Comparison of ENCODE assay signal across 19 cellular contexts in genomic region chr18:62942578-62942977, GRCh38.
A peak's percentile ranks its signal among the peaks of the same experiment; 100 is the strongest.
DNase-seq lines count a peak whose midpoint lies in the region; ATAC-seq, FAIRE-seq and TF ChIP-seq lines count a peak whose summit lies in the region.
"Had no signal": no experiment of that assay in that cellular context is flagged by ENCODE, and none has a peak within 500 bp of the region (broad histone marks: within the 10 kb centered on the region; RNA-seq: fewer than 3 reads in every experiment).

No MANE protein-coding gene starts in this region.

- H3K36me3 ChIP-seq in pancreas = peaks cover 0 to 11% (median 0%) of the 10 kb centered on the region in 3 donors

- TF ChIP-seq CTCF in epithelial cell of esophagus (IDR thresholded peaks at IDR 0.05; ENCODE audit: insufficient read depth, low read depth, low read length, missing control alignments) = no peak
- TF ChIP-seq CTCF in pancreas (IDR thresholded peaks at IDR 0.05) = no peak

- no peak for FAIRE-seq in pancreas (lab: Jason Lieb, UNC)
- FAIRE-seq: GM18507 had no signal

- peak overlapping the region in 2 of 4 donors; percentile 33 to 34 for H3K27ac ChIP-seq in pancreas
- H3K27ac ChIP-seq: Peyer's patch had no signal

- ATAC-seq in pancreas (peak in 3 of 4 donors; percentile 48 to 65 (median 63)), HG03342 (IDR thresholded peaks at IDR 0.05; ENCODE audit: unreplicated experiment) (no peak)
- ATAC-seq: GM23338, HCT116 had no signal

- peak; percentile 56 for DNase-seq in COLO829 (ENCODE audit: low spot score)
- DNase-seq in NCI-H1694 treated with DMSO at 0.1 percent for 48 hours (lab: John Stamatoyannopoulos, UW) = peak; percentile 18
- DNase-seq in epithelial cell of esophagus (ENCODE audit: low read depth) = peak; percentile 93
- DNase-seq in pancreas = no peak
- no peak for DNase-seq in 8988T
- DNase-seq in stimulated activated CD4-positive, alpha-beta T cell treated with anti-CD3 and anti-CD28 coated beads, Interleukin-2, amount 100 ng/mL, for 24 hours = no peak
- DNase-seq: Caco-2, DMS79, MV-4-11, NCI-H1417, NCI-H2029, NCI-H510A treated with DMSO at 0.1 percent for 48 hours, Peyer's patch, SHP77, SK-N-SH had no signal

- H3K27me3 ChIP-seq in pancreas = no peaks in the 10 kb centered on the region
- H3K27me3 ChIP-seq: Peyer's patch had no signal

- H3K9me3 ChIP-seq in pancreas = no peaks in the 10 kb centered on the region
- H3K9me3 ChIP-seq: Caco-2, Peyer's patch, SK-N-SH had no signal

- 73 to 75% methylated on average over 8 of the region's 8 CpGs for WGBS in pancreas, 2 donors

- no peaks in the 10 kb centered on the region for H3K4me1 ChIP-seq in pancreas
- H3K4me1 ChIP-seq: Caco-2 had no signal

- intact Hi-C loops in pancreas (cut with DNase I) = no loop called here

- H3K4me3 ChIP-seq in epithelial cell of esophagus (ENCODE audit: low read length) (no peak overlapping the region), pancreas (no peak overlapping the region)
- H3K4me3 ChIP-seq: GM23338, Peyer's patch had no signal

Comparison
In these comparisons a context has a peak if more than half of its experiments do, and no peak if none do; other contexts are left out.
1. DNase-seq: peak in COLO829 (single experiment), NCI-H1694 treated with DMSO at 0.1 percent for 48 hours (single experiment) and epithelial cell of esophagus (single experiment); none in pancreas (0 of 6), 8988T (single experiment) and stimulated activated CD4-positive, alpha-beta T cell treated with anti-CD3 and anti-CD28 coated beads, Interleukin-2, amount 100 ng/mL, for 24 hours (0 of 2).